Comparison of ENCODE assay signal across 20 cellular contexts in the genomic region with DNA sequence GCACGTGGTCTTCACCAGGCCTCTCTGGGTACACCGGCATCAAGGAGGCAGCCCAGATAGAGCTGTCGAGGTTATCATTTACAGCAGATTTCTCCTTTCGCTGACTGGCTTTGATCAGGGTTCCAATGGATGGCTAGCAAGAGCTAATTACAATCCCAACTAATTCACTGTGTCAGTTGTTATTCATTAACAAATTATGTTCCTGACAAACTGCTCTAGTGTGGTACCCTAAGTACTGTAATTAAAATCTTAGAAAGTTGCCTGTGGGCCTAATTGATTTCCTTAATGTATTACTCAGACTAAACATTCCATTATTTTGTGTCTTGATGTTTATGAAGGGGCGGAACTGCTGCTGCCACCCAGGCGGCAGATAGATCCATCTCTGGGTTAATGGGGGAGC.
"Had no signal": no experiment of that assay in that cellular context is flagged by ENCODE, and none has a peak within 500 bp of the region (broad histone marks: within the 10 kb centered on the region; RNA-seq: fewer than 3 reads in every experiment).

No MANE protein-coding gene starts in this region.

- FAIRE-seq: kidney, pancreas, small intestine had no signal

- H3K27me3 ChIP-seq: gastrocnemius medialis, left lung, pancreas, right lobe of liver, tibial nerve, upper lobe of right lung, uterus had no signal

- H3K4me3 ChIP-seq: gastrocnemius medialis, left lung, pancreas, right lobe of liver, thoracic aorta, tibial nerve, upper lobe of right lung, uterus had no signal

- H3K27ac Mint-ChIP-seq: naive thymus-derived CD8-positive, alpha-beta T cell; stimulated activated naive B cell treated with anti-CD40 and anti-IgM and Interleukin-4, amounts not matched to agents 10 μg/mL and 1 μg/mL and 100 μg/mL, for 72 hours; stimulated activated naive CD8-positive, alpha-beta T cell treated with anti-CD3 and anti-CD28 coated beads, Interleukin-15, Interleukin-2, amounts not matched to agents 100 ng/mL and 50 ng/mL, for 24 hours had no signal

- ATAC-seq: gastrocnemius medialis; left lung; naive thymus-derived CD8-positive, alpha-beta T cell; pancreas; right lobe of liver; stimulated activated naive B cell treated with anti-CD40 and anti-IgM and Interleukin-4, amounts not matched to agents 10 μg/mL and 1 μg/mL and 100 μg/mL, for 72 hours; upper lobe of right lung had no signal

- DNase-seq: cortex of kidney; effector CD4-positive, alpha-beta T cell; foreskin fibroblast; gastrocnemius medialis; head of caudate nucleus; kidney; left lung; naive thymus-derived CD8-positive, alpha-beta T cell; occipital lobe; pancreas; right lobe of liver; small intestine; stimulated activated CD4-positive, alpha-beta T cell treated with anti-CD3 and anti-CD28 coated beads, Interleukin-15, amount 100 ng/mL, for 24 hours; stimulated activated CD4-positive, alpha-beta T cell treated with anti-CD3 and anti-CD28 coated beads, Interleukin-2, amount 100 ng/mL, for 48 hours; stimulated activated naive B cell treated with anti-CD40 and anti-IgM and Interleukin-4, amounts not matched to agents 10 μg/mL and 1 μg/mL and 100 μg/mL, for 72 hours; upper lobe of right lung; uterus had no signal

- H3K4me1 ChIP-seq: pancreas, right lobe of liver, uterus had no signal

- H3K9me3 Mint-ChIP-seq: stimulated activated naive CD8-positive, alpha-beta T cell treated with anti-CD3 and anti-CD28 coated beads, Interleukin-15, Interleukin-2, amounts not matched to agents 100 ng/mL and 50 ng/mL, for 24 hours had no signal

- H3K36me3 Mint-ChIP-seq: naive thymus-derived CD8-positive, alpha-beta T cell; stimulated activated naive B cell treated with anti-CD40 and anti-IgM and Interleukin-4, amounts not matched to agents 10 μg/mL and 1 μg/mL and 100 μg/mL, for 72 hours had no signal

- H3K27ac ChIP-seq: gastrocnemius medialis, left lung, pancreas, right lobe of liver, thoracic aorta, tibial nerve, upper lobe of right lung, uterus had no signal

- H3K36me3 ChIP-seq: gastrocnemius medialis, left lung, pancreas, right lobe of liver, thoracic aorta, tibial nerve, upper lobe of right lung, uterus had no signal

- H3K4me3 Mint-ChIP-seq: naive thymus-derived CD8-positive, alpha-beta T cell; stimulated activated naive B cell treated with anti-CD40 and anti-IgM and Interleukin-4, amounts not matched to agents 10 μg/mL and 1 μg/mL and 100 μg/mL, for 72 hours; stimulated activated naive CD8-positive, alpha-beta T cell treated with anti-CD3 and anti-CD28 coated beads, Interleukin-15, Interleukin-2, amounts not matched to agents 100 ng/mL and 50 ng/mL, for 24 hours had no signal

- H3K9me3 ChIP-seq: gastrocnemius medialis, left lung, pancreas, right lobe of liver, thoracic aorta, tibial nerve, upper lobe of right lung, uterus had no signal
